19 cellular contexts compared by ENCODE assay signal in the genomic region with DNA sequence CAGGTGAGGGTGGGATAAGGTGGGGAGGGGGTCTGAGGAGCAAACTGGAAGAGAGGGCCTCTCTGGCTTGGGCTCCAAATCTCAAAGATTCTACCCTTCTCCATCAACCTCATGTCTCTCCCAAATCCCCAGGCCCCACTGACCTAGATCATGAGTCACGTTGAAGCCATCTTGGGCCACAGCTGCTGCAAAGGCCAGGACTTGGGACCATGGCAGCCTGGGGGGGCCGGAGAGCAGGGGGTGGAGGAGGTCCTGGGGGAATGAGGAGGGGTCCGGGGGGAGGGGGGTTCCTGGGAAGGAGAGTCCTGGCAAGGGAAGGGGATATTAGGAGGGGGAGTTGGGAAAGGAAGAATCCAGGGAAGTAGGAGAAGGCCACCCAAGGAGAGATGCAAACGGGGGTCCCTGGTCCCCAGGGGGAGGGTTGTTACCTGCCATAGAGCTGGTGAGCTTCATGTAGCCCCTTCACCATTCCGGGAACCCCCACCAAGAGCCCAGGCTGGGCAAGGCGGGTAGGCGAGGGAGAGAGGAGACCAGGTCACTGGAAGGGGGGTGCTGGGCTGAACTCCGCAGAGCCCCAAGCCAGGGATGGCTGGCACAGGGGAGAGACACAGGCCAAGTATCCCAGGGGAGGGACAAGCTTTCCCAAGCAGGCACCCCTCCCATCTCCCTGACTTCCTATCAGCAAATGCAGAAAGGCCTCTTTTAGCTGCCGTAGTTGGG.
"Had no signal": no experiment of that assay in that cellular context is flagged by ENCODE, and none has a peak within 500 bp of the region (broad histone marks: within the 10 kb centered on the region; RNA-seq: fewer than 3 reads in every experiment).

No MANE protein-coding gene starts in this region.

- ATAC-seq: left cardiac atrium; left lung; naive thymus-derived CD4-positive, alpha-beta T cell; stimulated activated memory B cell treated with anti-CD40 and anti-IgM and Interleukin-4, amounts not matched to agents 10 μg/mL and 1 μg/mL and 100 μg/mL, for 72 hours; stimulated activated naive CD8-positive, alpha-beta T cell treated with anti-CD3 and anti-CD28 coated beads, Interleukin-15, Interleukin-2, amounts not matched to agents 100 U/mL and 50 U/mL, for 24 hours; upper lobe of right lung had no signal

- H3K4me1 ChIP-seq: left lung, neural progenitor cell, parathyroid adenoma, testis, tibial artery, upper lobe of right lung, uterus had no signal

- H3K4me1 Mint-ChIP-seq: neural progenitor cell; stimulated activated memory B cell treated with anti-CD40 and anti-IgM and Interleukin-4, amounts not matched to agents 10 μg/mL and 1 μg/mL and 100 μg/mL, for 72 hours had no signal

- H3K9me3 Mint-ChIP-seq: naive thymus-derived CD4-positive, alpha-beta T cell; nephron; neural progenitor cell; stimulated activated memory B cell treated with anti-CD40 and anti-IgM and Interleukin-4, amounts not matched to agents 10 μg/mL and 1 μg/mL and 100 μg/mL, for 72 hours had no signal

- H3K36me3 ChIP-seq: left lung, neural progenitor cell, uterus had no signal

- DNase-seq: dorsolateral prefrontal cortex; effector CD4-positive, alpha-beta T cell; left cardiac atrium; mesenchymal stem cell; midbrain; stimulated activated CD4-positive, alpha-beta T cell treated with anti-CD3 and anti-CD28 coated beads, Interleukin-4, amount 100 ng/mL, for 4 hours; stimulated activated naive CD8-positive, alpha-beta T cell treated with anti-CD3 and anti-CD28 coated beads, Interleukin-15, Interleukin-2, amounts not matched to agents 100 U/mL and 50 U/mL, for 24 hours; substantia nigra; testis; tibial artery; upper lobe of right lung; uterus had no signal

- H3K27ac ChIP-seq: left lung, neural progenitor cell, parathyroid adenoma, testis, tibial artery, upper lobe of right lung, uterus had no signal

- H3K9me3 ChIP-seq: left lung, testis, tibial artery, upper lobe of right lung, uterus had no signal

- H3K27me3 Mint-ChIP-seq: naive thymus-derived CD4-positive, alpha-beta T cell; progenitor cell of endocrine pancreas; stimulated activated memory B cell treated with anti-CD40 and anti-IgM and Interleukin-4, amounts not matched to agents 10 μg/mL and 1 μg/mL and 100 μg/mL, for 72 hours had no signal

- H3K4me3 Mint-ChIP-seq: naive thymus-derived CD4-positive, alpha-beta T cell; nephron; neural progenitor cell; stimulated activated memory B cell treated with anti-CD40 and anti-IgM and Interleukin-4, amounts not matched to agents 10 μg/mL and 1 μg/mL and 100 μg/mL, for 72 hours had no signal

- H3K27ac Mint-ChIP-seq: naive thymus-derived CD4-positive, alpha-beta T cell; nephron; neural progenitor cell; progenitor cell of endocrine pancreas; stimulated activated memory B cell treated with anti-CD40 and anti-IgM and Interleukin-4, amounts not matched to agents 10 μg/mL and 1 μg/mL and 100 μg/mL, for 72 hours had no signal

- H3K4me3 ChIP-seq: dorsolateral prefrontal cortex, left lung, neural progenitor cell, testis, tibial artery, upper lobe of right lung, uterus had no signal

- H3K27me3 ChIP-seq: dorsolateral prefrontal cortex, left lung, neural progenitor cell, testis, tibial artery, upper lobe of right lung, uterus had no signal
